Comparison of ENCODE assay signal across 8 cellular contexts in genomic region chr5:142769793-142770649, GRCh38. TPM values are rescaled to one million over a fixed set of nuclear protein-coding genes. Genes with fewer than 3 reads are reported as not detected.
DNase-seq lines count a peak whose midpoint lies in the region; ATAC-seq and TF ChIP-seq lines count a peak whose summit lies in the region.

ARHGAP26 (plus strand) TSS chr5:142770377; CDS start chr5:142770762, 385 bp downstream.

- peak within 1 kb of the TSS; percentile 67 for H3K9ac ChIP-seq in SK-N-MC (ENCODE audit: insufficient read length)

- peak within 1 kb of the TSS; percentile 85 for H3K27ac Mint-ChIP-seq in activated naive CD4-positive, alpha-beta T cell treated with anti-CD3 and anti-CD28 coated beads, Interleukin-2, amount 50 U/mL, for 24 hours

- DNase-seq in GM10266 (ENCODE audit: extremely low spot score): peak; percentile 95
- peak; percentile 98 for DNase-seq in NB4 (ENCODE audit: low read depth)
- peak; percentile 44 for DNase-seq in SK-N-MC (ENCODE audit: low read depth, low spot score)
- peak; percentile 97 for DNase-seq in globus pallidus (ENCODE audit: low spot score)
- peak; percentile 97 for DNase-seq in occipital lobe (lab: John Stamatoyannopoulos, UW)

- H3K27me3 Mint-ChIP-seq in activated naive CD4-positive, alpha-beta T cell treated with anti-CD3 and anti-CD28 coated beads, Interleukin-2, amount 50 U/mL, for 24 hours: no peaks in the 10 kb centered on the region

- H3K9me3 ChIP-seq in SK-N-MC (ENCODE audit: low read depth, low read length): no peaks in the 10 kb centered on the region

- no peaks in the 10 kb centered on the region for H3K36me3 Mint-ChIP-seq in activated naive CD4-positive, alpha-beta T cell treated with anti-CD3 and anti-CD28 coated beads, Interleukin-2, amount 50 U/mL, for 24 hours

- peak within 1 kb of the TSS; percentile 79 for H3K4me3 ChIP-seq in NB4 (ENCODE audit: low read depth, low read length)
- H3K4me3 ChIP-seq in SK-N-MC: peak within 1 kb of the TSS; percentile 94

- H3K9me3 Mint-ChIP-seq in activated naive CD4-positive, alpha-beta T cell treated with anti-CD3 and anti-CD28 coated beads, Interleukin-2, amount 50 U/mL, for 24 hours: no peaks in the 10 kb centered on the region

- peak; percentile 46 for TF ChIP-seq CTCF in GM10266 (IDR thresholded peaks at IDR 0.05; ENCODE audit: control insufficient read depth, insufficient read depth, low read depth, missing control alignments)
- no peak for TF ChIP-seq CTCF in NB4 (IDR thresholded peaks at IDR 0.05; ENCODE audit: low read depth, low read length)

- no peaks in the 10 kb centered on the region for H3K36me3 ChIP-seq in SK-N-MC (ENCODE audit: insufficient read depth, low read length)

- H3K4me1 Mint-ChIP-seq in activated naive CD4-positive, alpha-beta T cell treated with anti-CD3 and anti-CD28 coated beads, Interleukin-2, amount 50 U/mL, for 24 hours: peaks cover 40% of the 10 kb centered on the region

- TF ChIP-seq POLR2A in NB4 (IDR thresholded peaks at IDR 0.05; ENCODE audit: extremely low read depth, insufficient read length): peak; percentile 68

- peak within 1 kb of the TSS; percentile 91 for H3K4me3 Mint-ChIP-seq in activated naive CD4-positive, alpha-beta T cell treated with anti-CD3 and anti-CD28 coated beads, Interleukin-2, amount 50 U/mL, for 24 hours

- H3K27ac ChIP-seq in SK-N-MC (no peak within 1 kb of the TSS), temporal lobe (ENCODE audit: low read depth, low read length) (peak within 1 kb of the TSS; percentile 84)

- ATAC-seq in HG02571 (IDR thresholded peaks at IDR 0.05; ENCODE audit: unreplicated experiment): peak; percentile 98

RNA-seq across cellular contexts. Expression of gene ARHGAP26, which starts in this region (rescaled TPM):
- total RNA-seq in occipital lobe (10.6 TPM), temporal lobe (5.4 TPM)

Comparison
In these comparisons a context has a peak if more than half of its experiments do, and no peak if none do; other contexts are left out.
1. DNase-seq: peak in every context shown above with its lines; median percentile 98 in NB4; 97 in globus pallidus; 97 in occipital lobe; 95 in GM10266; 44 in SK-N-MC.